ENCODE assay signal across 18 cellular contexts in genomic region chr5:179777909-179778308, GRCh38. TPM values are rescaled to one million over a fixed set of nuclear protein-coding genes. Genes with fewer than 3 reads are reported as not detected.
DNase-seq lines count a peak whose midpoint lies in the region; ATAC-seq and TF ChIP-seq lines count a peak whose summit lies in the region.
"Had no signal": no experiment of that assay in that cellular context is flagged by ENCODE, and none has a peak within 500 bp of the region (broad histone marks: within the 10 kb centered on the region; RNA-seq: fewer than 3 reads in every experiment).

No MANE protein-coding gene starts in this region.

- no peaks in the 10 kb centered on the region for H3K27me3 ChIP-seq in vagina
- H3K27me3 ChIP-seq: gastroesophageal sphincter had no signal

- H3K27me3 Mint-ChIP-seq in brain (no peaks in the 10 kb centered on the region), nephron progenitor cell (ENCODE audit: low read depth, poor library complexity) (peaks cover 6% of the 10 kb centered on the region)
- H3K27me3 Mint-ChIP-seq: activated CD4-positive, alpha-beta T cell treated with anti-CD3 and anti-CD28 coated beads, Interleukin-2, amount 10 ng/mL, durations not matched to agents 7 days and 5 days; activated naive CD4-positive, alpha-beta T cell treated with anti-CD3 and anti-CD28 coated beads, Interleukin-2, amount 50 U/mL, for 24 hours had no signal

- H3K27ac Mint-ChIP-seq in brain = peak overlapping the region in 3 of 5 experiments; percentile 67 to 80 (median 78)
- peak overlapping the region; percentile 89 for H3K27ac Mint-ChIP-seq in nephron progenitor cell
- H3K27ac Mint-ChIP-seq: activated CD4-positive, alpha-beta T cell treated with anti-CD3 and anti-CD28 coated beads, Interleukin-2, amount 10 ng/mL, durations not matched to agents 7 days and 5 days; activated naive CD4-positive, alpha-beta T cell treated with anti-CD3 and anti-CD28 coated beads, Interleukin-2, amount 50 U/mL, for 24 hours had no signal

- ATAC-seq in GM21576 (IDR thresholded peaks at IDR 0.05; ENCODE audit: unreplicated experiment) = no peak
- ATAC-seq: gastroesophageal sphincter had no signal

- DNase-seq in SKM-1 treated with dmso at 0.1 percent for 144 hours (lab: John Stamatoyannopoulos, UW; ENCODE audit: unreplicated experiment) (peak; percentile 36), SKM-1 (lab: John Stamatoyannopoulos, UW; ENCODE audit: unreplicated experiment) (no peak), GF-D8 (lab: John Stamatoyannopoulos, UW) (peak; percentile 58), nephron progenitor cell (no peak), HPDE6-E6E7 (ENCODE audit: extremely low spot score) (no peak), vagina (ENCODE audit: extremely low spot score in 2 of 2) (no peak)
- DNase-seq: activated CD4-positive, alpha-beta T cell treated with anti-CD3 and anti-CD28 coated beads, Interleukin-2, amount 10 ng/mL, durations not matched to agents 7 days and 5 days; C1 segment of cervical spinal cord; DMS53; NCI-H1694; stimulated activated CD4-positive, alpha-beta T cell treated with anti-CD3 and anti-CD28 coated beads, Interleukin-4, amount 100 ng/mL, for 24 hours had no signal

- no peak for TF ChIP-seq POLR2A in vagina (IDR thresholded peaks at IDR 0.05)

- H3K4me1 Mint-ChIP-seq in brain = no peaks in the 10 kb centered on the region
- peaks cover 7% of the 10 kb centered on the region for H3K4me1 Mint-ChIP-seq in nephron progenitor cell
- H3K4me1 Mint-ChIP-seq: activated CD4-positive, alpha-beta T cell treated with anti-CD3 and anti-CD28 coated beads, Interleukin-2, amount 10 ng/mL, durations not matched to agents 7 days and 5 days; activated naive CD4-positive, alpha-beta T cell treated with anti-CD3 and anti-CD28 coated beads, Interleukin-2, amount 50 U/mL, for 24 hours had no signal

- H3K9me3 Mint-ChIP-seq in brain (no peaks in the 10 kb centered on the region), nephron progenitor cell (no peaks in the 10 kb centered on the region)
- H3K9me3 Mint-ChIP-seq: activated CD4-positive, alpha-beta T cell treated with anti-CD3 and anti-CD28 coated beads, Interleukin-2, amount 10 ng/mL, durations not matched to agents 7 days and 5 days; activated naive CD4-positive, alpha-beta T cell treated with anti-CD3 and anti-CD28 coated beads, Interleukin-2, amount 50 U/mL, for 24 hours had no signal

- TF ChIP-seq CTCF in brain (conservative IDR thresholded peaks at IDR 0.05) (no peak), nephron progenitor cell (IDR thresholded peaks at IDR 0.05) (no peak), vagina (IDR thresholded peaks at IDR 0.05) (no peak)

- no peaks in the 10 kb centered on the region for H3K9me3 ChIP-seq in vagina
- H3K9me3 ChIP-seq: gastroesophageal sphincter had no signal

- no peak overlapping the region for H3K4me3 Mint-ChIP-seq in brain
- H3K4me3 Mint-ChIP-seq in nephron progenitor cell = no peak overlapping the region
- H3K4me3 Mint-ChIP-seq: activated CD4-positive, alpha-beta T cell treated with anti-CD3 and anti-CD28 coated beads, Interleukin-2, amount 10 ng/mL, durations not matched to agents 7 days and 5 days; activated naive CD4-positive, alpha-beta T cell treated with anti-CD3 and anti-CD28 coated beads, Interleukin-2, amount 50 U/mL, for 24 hours had no signal

- no peak overlapping the region for H3K4me3 ChIP-seq in vagina
- H3K4me3 ChIP-seq: gastroesophageal sphincter, skin epidermis had no signal

- no peaks in the 10 kb centered on the region for H3K4me1 ChIP-seq in vagina
- H3K4me1 ChIP-seq: gastroesophageal sphincter had no signal

- intact Hi-C loops in vagina (cut with DNase I) = no loop called here

- H3K27ac ChIP-seq in vagina = no peak overlapping the region
- H3K27ac ChIP-seq: gastroesophageal sphincter, skin epidermis had no signal

- peaks cover 0 to 39% of the 10 kb centered on the region in 2 donors for H3K36me3 ChIP-seq in vagina

- peaks cover 34% of the 10 kb centered on the region for H3K36me3 Mint-ChIP-seq in brain
- H3K36me3 Mint-ChIP-seq in nephron progenitor cell (ENCODE audit: low read depth) = peaks cover 83% of the 10 kb centered on the region

RNA-seq across cellular contexts. Expression of gene LTC4S, which starts 15.9 kb away (rescaled TPM):
- polyA plus RNA-seq in brain (ENCODE audit: insufficient read depth, low read depth, low replicate concordance) = 1.9 TPM
- total RNA-seq in vagina = 10.6 TPM
- total RNA-seq: HT1080, LHCN-M2 had no signal

RNA-seq across cellular contexts. Expression of gene MGAT4B, which starts 28.8 kb away (rescaled TPM):
- polyA plus RNA-seq in brain (ENCODE audit: insufficient read depth, low read depth, low replicate concordance) = 174 TPM
- 95.5 TPM for total RNA-seq in vagina

RNA-seq across cellular contexts. Expression of gene SQSTM1, which starts 42.8 kb away (rescaled TPM):
- 235 TPM for polyA plus RNA-seq in brain (ENCODE audit: insufficient read depth, low read depth, low replicate concordance)
- 373 TPM for total RNA-seq in vagina

RNA-seq across cellular contexts. Expression of gene MAML1, which starts 45.3 kb away (rescaled TPM):
- 20.0 TPM for polyA plus RNA-seq in brain (ENCODE audit: insufficient read depth, low read depth, low replicate concordance)
- 25.3 TPM for total RNA-seq in vagina

Comparison
In these comparisons a context has a peak if more than half of its experiments do, and no peak if none do; other contexts are left out.
1. DNase-seq: peak in SKM-1 treated with dmso at 0.1 percent for 144 hours (single experiment) and GF-D8 (single experiment); none in SKM-1 (single experiment), nephron progenitor cell (single experiment), HPDE6-E6E7 (single experiment) and vagina (0 of 2).